Comparison of ENCODE assay signal across 9 cellular contexts in genomic region chr20:42887281-42887680, GRCh38.
"Had no signal": no experiment of that assay in that cellular context is flagged by ENCODE, and none has a peak within 500 bp of the region (broad histone marks: within the 10 kb centered on the region; RNA-seq: fewer than 3 reads in every experiment).

No MANE protein-coding gene starts in this region.

- H3K4me1 ChIP-seq: HAP-1 had no signal

- H3K9me3 ChIP-seq: HAP-1 had no signal

- H3K9ac ChIP-seq: GM23248 had no signal

- H3K4me3 ChIP-seq: GM23248, GM23338, HAP-1 had no signal

- ATAC-seq: GM23338, HCT116 had no signal

- H3K36me3 ChIP-seq: HAP-1 had no signal

- H3K4me1 Mint-ChIP-seq: GM23338, H9 had no signal

- H3K27ac Mint-ChIP-seq: GM23338, H9, HFFc6 had no signal

- H3K4me2 ChIP-seq: GM23338 had no signal

- H3K4me3 Mint-ChIP-seq: GM23338, H9, HFFc6 had no signal

- DNase-seq: GM23248, GOT3, H7, H9, HCEC 1CT, HFFc6 had no signal

- H3K9me3 Mint-ChIP-seq: H9 had no signal

- H3K27ac ChIP-seq: GM23248 had no signal

- H2AFZ ChIP-seq: GM23248, GM23338 had no signal
